1 cellular context compared by ENCODE assay signal in the genomic region with DNA sequence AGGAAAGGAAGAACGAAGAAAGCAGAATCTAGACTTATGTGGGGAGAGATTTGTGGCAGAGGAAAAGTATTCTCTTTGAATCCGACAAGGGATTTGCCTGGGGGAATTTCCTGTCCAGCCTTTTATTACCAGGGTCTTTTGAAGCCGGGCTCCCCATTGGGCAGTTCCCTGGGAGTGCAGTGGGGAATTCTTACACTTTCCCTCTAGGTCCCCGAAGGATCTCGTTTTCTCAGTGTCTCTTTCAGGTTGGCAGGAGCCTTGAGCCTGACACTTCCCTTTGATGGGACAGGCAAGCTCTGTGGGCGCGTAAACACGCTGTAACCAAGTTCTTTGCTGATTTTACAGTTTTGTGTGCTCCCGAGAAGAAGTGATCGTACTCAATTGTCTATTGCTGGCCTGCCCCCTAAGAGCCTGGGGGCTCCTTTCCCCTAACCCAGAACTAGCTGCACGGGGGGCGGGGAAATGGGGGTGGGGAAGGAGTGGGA.
TF ChIP-seq lines count a peak whose summit lies in the region.

No MANE protein-coding gene starts in this region.

TF ChIP-seq in WTC11, 78 proteins besides CTCF, POLR2A, EP300 and RAD21 (continued from another document):
- TF ChIP-seq FOXP4 (CRISPR knock-in tag; IDR thresholded peaks at IDR 0.05) (no peak), SOX15 (CRISPR knock-in tag; IDR thresholded peaks at IDR 0.05) (no peak), CBFB (CRISPR knock-in tag; IDR thresholded peaks at IDR 0.05; ENCODE audit: low read depth) (no peak), RELA (CRISPR knock-in tag; IDR thresholded peaks at IDR 0.05; ENCODE audit: borderline replicate concordance) (no peak), ZNF138 (CRISPR knock-in tag; conservative IDR thresholded peaks at IDR 0.05) (no peak)
